ENCODE assay signal across 8 cellular contexts in genomic region chr1:202145325-202146140, GRCh38. TPM values are rescaled to one million over a fixed set of nuclear protein-coding genes. Genes with fewer than 3 reads are reported as not detected.
DNase-seq lines count a peak whose midpoint lies in the region; ATAC-seq, FAIRE-seq and TF ChIP-seq lines count a peak whose summit lies in the region.

No MANE protein-coding gene starts in this region.

- peaks cover 34% of the 10 kb centered on the region for H3K36me3 Mint-ChIP-seq in central memory CD8-positive, alpha-beta T cell (ENCODE audit: insufficient read depth)
- H3K36me3 Mint-ChIP-seq in naive thymus-derived CD8-positive, alpha-beta T cell: peaks cover 0 to 28% (median 4%) of the 10 kb centered on the region in 3 donors

- peak overlapping the region; percentile 32 for H3K27ac Mint-ChIP-seq in central memory CD8-positive, alpha-beta T cell (ENCODE audit: low read depth)
- H3K27ac Mint-ChIP-seq in naive thymus-derived CD8-positive, alpha-beta T cell: peak overlapping the region; percentile 55 to 95 (median 89)

- intact Hi-C loops in PC-3 (cut with micrococcal nuclease): no loop called here

- peaks cover 34% of the 10 kb centered on the region for H3K79me2 ChIP-seq in PC-3 (ENCODE audit: low read length)

- H3K4me3 ChIP-seq in PC-3 (ENCODE audit: low read length): peak overlapping the region; percentile 84

- peaks cover 17% of the 10 kb centered on the region for H3K4me1 Mint-ChIP-seq in central memory CD8-positive, alpha-beta T cell
- peaks cover 12 to 46% (median 33%) of the 10 kb centered on the region in 4 donors for H3K4me1 Mint-ChIP-seq in naive thymus-derived CD8-positive, alpha-beta T cell

- H3K4me1 ChIP-seq in PC-3 (ENCODE audit: insufficient read depth, low read length): peaks cover 14% of the 10 kb centered on the region; the same call in 1 of the 2 replicates

- peak overlapping the region; percentile 97 for H3K4me2 ChIP-seq in PC-3 (ENCODE audit: low read length)

- peak overlapping the region; percentile 96 for H3K4me3 Mint-ChIP-seq in central memory CD8-positive, alpha-beta T cell
- H3K4me3 Mint-ChIP-seq in naive thymus-derived CD8-positive, alpha-beta T cell: peak overlapping the region; percentile 77 to 94 (median 88)

- DNase-seq in GM12891 (ENCODE audit: insufficient read length, low spot score): no peak
- DNase-seq in PC-3: no peak
- no peak for DNase-seq in central memory CD8-positive, alpha-beta T cell (ENCODE audit: low spot score in 2 of 2)
- DNase-seq in naive thymus-derived CD8-positive, alpha-beta T cell: peak in 1 of 10 donors; percentile 24
- DNase-seq in NCI-H1048 (lab: John Stamatoyannopoulos, UW): no peak
- DNase-seq in activated gamma-delta T cell (lab: John Stamatoyannopoulos, UW): no peak
- DNase-seq in ecto neural progenitor cell (ENCODE audit: low spot score): no peak

- H3K27me3 ChIP-seq in PC-3 (ENCODE audit: low read length): no peaks in the 10 kb centered on the region

- no peaks in the 10 kb centered on the region for H3K9me3 ChIP-seq in PC-3 (ENCODE audit: low read length)

- TF ChIP-seq CTCF in PC-3 (conservative IDR thresholded peaks at IDR 0.05; ENCODE audit: low read depth, low read length): no peak

- TF ChIP-seq POLR2A in GM12891 (IDR thresholded peaks at IDR 0.05; ENCODE audit: low read depth, low read length): no peak

- CTCF ChIA-PET in PC-3 (lab: Charles Lee): no interaction called here

- no peaks in the 10 kb centered on the region for H3F3A ChIP-seq in PC-3 (ENCODE audit: low read length, unreplicated experiment)

- no peaks in the 10 kb centered on the region for H4K20me1 ChIP-seq in PC-3 (ENCODE audit: low read length)

- no peaks in the 10 kb centered on the region for H3K27me3 Mint-ChIP-seq in central memory CD8-positive, alpha-beta T cell
- H3K27me3 Mint-ChIP-seq in naive thymus-derived CD8-positive, alpha-beta T cell: no peaks in the 10 kb centered on the region

- H3K36me3 ChIP-seq in PC-3 (ENCODE audit: low read depth, low read length): no peaks in the 10 kb centered on the region

- no peaks in the 10 kb centered on the region for H3K9me3 Mint-ChIP-seq in central memory CD8-positive, alpha-beta T cell
- no peaks in the 10 kb centered on the region for H3K9me3 Mint-ChIP-seq in naive thymus-derived CD8-positive, alpha-beta T cell

- ATAC-seq in PC-3 (no peak), GM21529 (IDR thresholded peaks at IDR 0.05; ENCODE audit: unreplicated experiment) (no peak)
- peak; percentile 8 for ATAC-seq in central memory CD8-positive, alpha-beta T cell (replicated peaks; ENCODE audit: extremely low read depth, poor library complexity, severe bottlenecking)
- ATAC-seq in naive thymus-derived CD8-positive, alpha-beta T cell: peak; percentile 9 to 17

- BruUV-seq in PC-3 (replicated peaks; lab: Mats Ljungman, UMichigan): no TSS peak

- H3K9ac ChIP-seq in PC-3 (ENCODE audit: low read length): no peak overlapping the region

- POLR2A ChIA-PET in PC-3 (lab: Charles Lee; ENCODE audit: unreplicated experiment): no interaction called here
- POLR2A ChIA-PET in naive thymus-derived CD8-positive, alpha-beta T cell (lab: Charles Lee): interaction anchor here (1.0 to 6.3 kb wide), 3 partner anchors 9 to 20 kb away, joined by 3 to 55 read pairs (median 3); partner anchors contain the start of gene PTPN7

- no peaks in the 10 kb centered on the region for H3K9me2 ChIP-seq in PC-3 (replicated peaks; ENCODE audit: low read length)

- peak overlapping the region; percentile 98 for H2AFZ ChIP-seq in PC-3 (ENCODE audit: low read length)

- no peak overlapping the region for H3K27ac ChIP-seq in PC-3 (ENCODE audit: low read length)

- no peak for FAIRE-seq in GM12891 (lab: Jason Lieb, UNC)

TF ChIP-seq in GM12891, 5 proteins besides CTCF, POLR2A, EP300 and RAD21:
- no peak for TF ChIP-seq TAF1 (IDR thresholded peaks at IDR 0.05; ENCODE audit: low read depth, low read length)
- 0 out of 2 replicates have a peak, but pooled peaks have one; percentile 56 for TF ChIP-seq POLR2AphosphoS5 (IDR thresholded peaks at IDR 0.05; ENCODE audit: low read depth, low read length)
- no peak for TF ChIP-seq POU2F2 (IDR thresholded peaks at IDR 0.05; ENCODE audit: low read depth, low read length)

RNA-seq across cellular contexts. Expression of gene ARL8A, which starts 1.0 kb away (rescaled TPM):
- 12.4 TPM for polyA plus RNA-seq in GM12891 (2012; ENCODE audit: low read depth, missing spikeins)
- total RNA-seq in PC-3 (2014; rRNA removed): 20.4 and 26.4 TPM in 2 replicates
- total RNA-seq in naive thymus-derived CD8-positive, alpha-beta T cell: 10 to 100 TPM; 43.3 to 50.0 TPM
- 1 to 10 TPM; 4.9 to 6.4 (median 5.6) TPM for polyA plus RNA-seq in naive thymus-derived CD8-positive, alpha-beta T cell

RNA-seq across cellular contexts. Expression of gene PTPN7, which starts 14.9 kb away (rescaled TPM):
- polyA plus RNA-seq in GM12891 (2012; ENCODE audit: low read depth, missing spikeins): 56.6 TPM
- not detected in 2 replicates for total RNA-seq in PC-3 (2014; rRNA removed)
- 10 to 100 TPM; 35.9 to 37.4 TPM for total RNA-seq in naive thymus-derived CD8-positive, alpha-beta T cell
- 10 to 100 TPM; 37.7 to 44.4 (median 39.1) TPM for polyA plus RNA-seq in naive thymus-derived CD8-positive, alpha-beta T cell

RNA-seq across cellular contexts. Expression of gene GPR37L1, which starts 22.8 kb away (rescaled TPM):
- polyA plus RNA-seq in GM12891 (2012; ENCODE audit: low read depth, missing spikeins): 0.04 TPM
- total RNA-seq in PC-3 (2014; rRNA removed): 0.04 TPM in 1 of 2 replicates, not detected in the other
- total RNA-seq in naive thymus-derived CD8-positive, alpha-beta T cell: not detected
- under 1 TPM in 2 of 3 donors, not detected in 1; 0.02 to 0.19 TPM for polyA plus RNA-seq in naive thymus-derived CD8-positive, alpha-beta T cell

RNA-seq across cellular contexts. Expression of gene LGR6, which starts 48.1 kb away (rescaled TPM):
- not detected for polyA plus RNA-seq in GM12891 (2012; ENCODE audit: low read depth, missing spikeins)
- total RNA-seq in PC-3 (2014; rRNA removed): 0.23 and 0.26 TPM in 2 replicates
- total RNA-seq in naive thymus-derived CD8-positive, alpha-beta T cell: under 1 TPM; 0.25 to 0.47 TPM
- polyA plus RNA-seq in naive thymus-derived CD8-positive, alpha-beta T cell: 1 to 10 TPM in 1 of 3 donors, not detected in 2; 6.2 TPM

Comparison
In these comparisons a context has a peak if more than half of its experiments do, and no peak if none do; other contexts are left out.
1. ATAC-seq: peak in central memory CD8-positive, alpha-beta T cell (single experiment) and naive thymus-derived CD8-positive, alpha-beta T cell (2 of 2); none in PC-3 (single experiment) and GM21529 (single experiment).
2. RNA of gene PTPN7, which starts 14.9 kb away (total RNA-seq): 35.9 to 37.4 TPM in naive thymus-derived CD8-positive, alpha-beta T cell; not detected in PC-3; every median in the first group is over 10 times any median in the second.